In the genomic region with DNA sequence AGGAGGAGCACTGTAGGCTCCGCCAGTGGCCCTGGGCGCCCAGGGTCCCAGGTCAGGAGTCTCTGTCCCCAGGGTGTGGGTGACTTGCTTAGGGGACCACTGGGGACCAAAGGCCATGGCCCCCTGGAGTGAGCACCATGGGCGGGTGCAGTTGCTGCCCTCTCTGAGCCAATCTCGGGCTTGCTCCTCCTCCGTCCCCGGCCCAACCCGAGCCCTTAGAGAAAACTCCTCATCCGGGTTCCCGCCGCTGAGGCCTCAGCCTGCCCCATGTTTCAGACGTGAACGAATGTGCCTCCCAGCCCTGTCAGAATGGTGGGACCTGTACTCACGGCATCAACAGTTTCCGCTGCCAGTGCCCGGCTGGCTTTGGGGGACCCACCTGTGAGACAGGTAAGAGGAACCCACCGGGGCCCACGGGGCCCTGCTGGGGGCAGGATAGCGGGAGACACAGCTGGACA, we compare ENCODE assay signal across 9 cellular contexts. TPM values are rescaled to one million over a fixed set of nuclear protein-coding genes. Genes with fewer than 3 reads are reported as not detected.
DNase-seq lines count a peak whose midpoint lies in the region; ATAC-seq and TF ChIP-seq lines count a peak whose summit lies in the region.
"Had no signal": no experiment of that assay in that cellular context is flagged by ENCODE, and none has a peak within 500 bp of the region (broad histone marks: within the 10 kb centered on the region; RNA-seq: fewer than 3 reads in every experiment).

No MANE protein-coding gene starts in this region.

- H3K27me3 ChIP-seq in ovary: no peaks in the 10 kb centered on the region
- no peaks in the 10 kb centered on the region for H3K27me3 ChIP-seq in WERI-Rb-1 (ENCODE audit: insufficient read depth, low read depth, severe bottlenecking)

- no peak for TF ChIP-seq EP300 in ovary (IDR thresholded peaks at IDR 0.05)

- TF ChIP-seq POLR2A in ovary (IDR thresholded peaks at IDR 0.05): no peak

- H3K4me3 ChIP-seq in GM12864 (ENCODE audit: low read depth, low read length) (peak overlapping the region; percentile 60), ovary (no peak overlapping the region), WERI-Rb-1 (ENCODE audit: low read depth, low read length) (no peak overlapping the region)

- H3K27ac Mint-ChIP-seq in memory B cell: peak overlapping the region; percentile 98

- no peaks in the 10 kb centered on the region for H3K9me3 ChIP-seq in ovary
- H3K9me3 ChIP-seq in WERI-Rb-1 (ENCODE audit: severe bottlenecking): no peaks in the 10 kb centered on the region

- no peaks in the 10 kb centered on the region for H3K27me3 Mint-ChIP-seq in memory B cell

- DNase-seq in GM12864 (ENCODE audit: low read depth): no peak
- DNase-seq in activated CD4-positive, alpha-beta T cell treated with anti-CD3 and anti-CD28 coated beads, Interleukin-2, amount 50 U/mL, for 1 hour: peak; percentile 19
- DNase-seq in memory B cell (ENCODE audit: low spot score in 2 of 2): peak; percentile 73 to 77
- no peak for DNase-seq in SHP77 treated with DMSO at 0.1 percent for 48 hours (lab: John Stamatoyannopoulos, UW)
- no peak for DNase-seq in ovary
- no peak for DNase-seq in NCI-H1417 (lab: John Stamatoyannopoulos, UW)
- DNase-seq in WERI-Rb-1: no peak
- DNase-seq: amniotic stem cell had no signal

- intact Hi-C loops in ovary (cut with DNase I): no loop called here

- peak; percentile 43 for ATAC-seq in GM21723 (IDR thresholded peaks at IDR 0.05; ENCODE audit: unreplicated experiment)
- peak; percentile 25 for ATAC-seq in memory B cell (ENCODE audit: low read depth)

- H3K36me3 ChIP-seq in ovary (no peaks in the 10 kb centered on the region), WERI-Rb-1 (no peaks in the 10 kb centered on the region)

- TF ChIP-seq CTCF in GM12864 (IDR thresholded peaks at IDR 0.05; ENCODE audit: low read depth, low read length, missing control alignments) (no peak), ovary (IDR thresholded peaks at IDR 0.05) (no peak), WERI-Rb-1 (IDR thresholded peaks at IDR 0.05; ENCODE audit: low read depth, low read length) (no peak)

- no peaks in the 10 kb centered on the region for H3K9me3 Mint-ChIP-seq in memory B cell

- H3K27ac ChIP-seq in ovary (no peak overlapping the region), WERI-Rb-1 (no peak overlapping the region)

- H3K4me1 ChIP-seq in ovary (ENCODE audit: insufficient read depth): no peaks in the 10 kb centered on the region

- H3K36me3 Mint-ChIP-seq in memory B cell: peaks cover 4% of the 10 kb centered on the region

- peak overlapping the region; percentile 95 for H3K4me3 Mint-ChIP-seq in memory B cell

- peaks cover 27% of the 10 kb centered on the region for H3K4me1 Mint-ChIP-seq in memory B cell

- 84 to 90% (median 88%) methylated on average over 17 to 18 of the region's 18 CpGs for WGBS in ovary, 3 donors

RNA-seq across cellular contexts. Expression of a gene that starts 38.6 kb away (rescaled TPM):
- total RNA-seq in ovary: 10 to 100 TPM; 32.7 to 69.5 (median 50.3) TPM
- 10 to 100 TPM; 16.7 to 29.5 TPM for polyA plus RNA-seq in ovary

Comparison
In these comparisons a context has a peak if more than half of its experiments do, and no peak if none do; other contexts are left out.
1. DNase-seq: peak in activated CD4-positive, alpha-beta T cell treated with anti-CD3 and anti-CD28 coated beads, Interleukin-2, amount 50 U/mL, for 1 hour (single experiment) and memory B cell (2 of 2); none in GM12864 (single experiment), SHP77 treated with DMSO at 0.1 percent for 48 hours (single experiment), ovary (0 of 5), NCI-H1417 (0 of 3) and WERI-Rb-1 (single experiment).